In the genomic region with DNA sequence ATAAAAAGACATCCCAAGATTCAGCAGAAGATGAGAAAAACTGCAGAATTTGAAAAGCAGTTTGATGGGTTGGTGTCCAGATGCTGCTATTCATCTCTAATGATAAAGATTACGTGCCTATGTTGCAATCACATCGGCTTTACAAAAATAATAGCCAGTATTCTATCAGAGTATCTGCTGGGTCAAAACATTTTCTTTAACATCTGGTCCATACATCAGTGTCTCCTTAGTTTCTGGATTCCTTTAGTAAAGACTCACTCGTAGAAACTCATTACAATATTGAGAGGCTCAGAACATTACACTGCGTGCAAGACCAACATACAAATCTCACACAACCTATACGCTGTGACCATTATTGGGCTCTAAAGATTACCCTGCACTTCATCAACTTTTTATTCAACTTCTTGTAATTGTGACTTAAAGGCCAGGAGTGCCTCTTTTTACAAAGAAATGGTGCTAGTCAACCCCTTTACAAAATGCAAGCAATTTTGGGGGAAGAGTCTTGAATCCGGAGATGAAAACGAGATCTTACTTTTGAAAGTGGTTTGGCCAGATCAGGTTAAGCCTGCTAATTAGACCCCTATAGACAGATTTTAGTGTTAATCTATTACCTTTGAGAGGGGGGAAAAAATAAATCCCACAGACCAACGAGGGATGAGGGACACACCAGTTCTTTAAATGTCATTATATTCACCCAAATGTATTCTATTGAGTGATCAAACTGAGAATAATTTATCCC, we compare ENCODE assay signal across 1 cellular context.
TF ChIP-seq lines count a peak whose summit lies in the region.

No MANE protein-coding gene starts in this region.

TF ChIP-seq in GM23338, 12 proteins besides CTCF, POLR2A, EP300 and RAD21 (continued from another document):
- TF ChIP-seq, protein P1, sequence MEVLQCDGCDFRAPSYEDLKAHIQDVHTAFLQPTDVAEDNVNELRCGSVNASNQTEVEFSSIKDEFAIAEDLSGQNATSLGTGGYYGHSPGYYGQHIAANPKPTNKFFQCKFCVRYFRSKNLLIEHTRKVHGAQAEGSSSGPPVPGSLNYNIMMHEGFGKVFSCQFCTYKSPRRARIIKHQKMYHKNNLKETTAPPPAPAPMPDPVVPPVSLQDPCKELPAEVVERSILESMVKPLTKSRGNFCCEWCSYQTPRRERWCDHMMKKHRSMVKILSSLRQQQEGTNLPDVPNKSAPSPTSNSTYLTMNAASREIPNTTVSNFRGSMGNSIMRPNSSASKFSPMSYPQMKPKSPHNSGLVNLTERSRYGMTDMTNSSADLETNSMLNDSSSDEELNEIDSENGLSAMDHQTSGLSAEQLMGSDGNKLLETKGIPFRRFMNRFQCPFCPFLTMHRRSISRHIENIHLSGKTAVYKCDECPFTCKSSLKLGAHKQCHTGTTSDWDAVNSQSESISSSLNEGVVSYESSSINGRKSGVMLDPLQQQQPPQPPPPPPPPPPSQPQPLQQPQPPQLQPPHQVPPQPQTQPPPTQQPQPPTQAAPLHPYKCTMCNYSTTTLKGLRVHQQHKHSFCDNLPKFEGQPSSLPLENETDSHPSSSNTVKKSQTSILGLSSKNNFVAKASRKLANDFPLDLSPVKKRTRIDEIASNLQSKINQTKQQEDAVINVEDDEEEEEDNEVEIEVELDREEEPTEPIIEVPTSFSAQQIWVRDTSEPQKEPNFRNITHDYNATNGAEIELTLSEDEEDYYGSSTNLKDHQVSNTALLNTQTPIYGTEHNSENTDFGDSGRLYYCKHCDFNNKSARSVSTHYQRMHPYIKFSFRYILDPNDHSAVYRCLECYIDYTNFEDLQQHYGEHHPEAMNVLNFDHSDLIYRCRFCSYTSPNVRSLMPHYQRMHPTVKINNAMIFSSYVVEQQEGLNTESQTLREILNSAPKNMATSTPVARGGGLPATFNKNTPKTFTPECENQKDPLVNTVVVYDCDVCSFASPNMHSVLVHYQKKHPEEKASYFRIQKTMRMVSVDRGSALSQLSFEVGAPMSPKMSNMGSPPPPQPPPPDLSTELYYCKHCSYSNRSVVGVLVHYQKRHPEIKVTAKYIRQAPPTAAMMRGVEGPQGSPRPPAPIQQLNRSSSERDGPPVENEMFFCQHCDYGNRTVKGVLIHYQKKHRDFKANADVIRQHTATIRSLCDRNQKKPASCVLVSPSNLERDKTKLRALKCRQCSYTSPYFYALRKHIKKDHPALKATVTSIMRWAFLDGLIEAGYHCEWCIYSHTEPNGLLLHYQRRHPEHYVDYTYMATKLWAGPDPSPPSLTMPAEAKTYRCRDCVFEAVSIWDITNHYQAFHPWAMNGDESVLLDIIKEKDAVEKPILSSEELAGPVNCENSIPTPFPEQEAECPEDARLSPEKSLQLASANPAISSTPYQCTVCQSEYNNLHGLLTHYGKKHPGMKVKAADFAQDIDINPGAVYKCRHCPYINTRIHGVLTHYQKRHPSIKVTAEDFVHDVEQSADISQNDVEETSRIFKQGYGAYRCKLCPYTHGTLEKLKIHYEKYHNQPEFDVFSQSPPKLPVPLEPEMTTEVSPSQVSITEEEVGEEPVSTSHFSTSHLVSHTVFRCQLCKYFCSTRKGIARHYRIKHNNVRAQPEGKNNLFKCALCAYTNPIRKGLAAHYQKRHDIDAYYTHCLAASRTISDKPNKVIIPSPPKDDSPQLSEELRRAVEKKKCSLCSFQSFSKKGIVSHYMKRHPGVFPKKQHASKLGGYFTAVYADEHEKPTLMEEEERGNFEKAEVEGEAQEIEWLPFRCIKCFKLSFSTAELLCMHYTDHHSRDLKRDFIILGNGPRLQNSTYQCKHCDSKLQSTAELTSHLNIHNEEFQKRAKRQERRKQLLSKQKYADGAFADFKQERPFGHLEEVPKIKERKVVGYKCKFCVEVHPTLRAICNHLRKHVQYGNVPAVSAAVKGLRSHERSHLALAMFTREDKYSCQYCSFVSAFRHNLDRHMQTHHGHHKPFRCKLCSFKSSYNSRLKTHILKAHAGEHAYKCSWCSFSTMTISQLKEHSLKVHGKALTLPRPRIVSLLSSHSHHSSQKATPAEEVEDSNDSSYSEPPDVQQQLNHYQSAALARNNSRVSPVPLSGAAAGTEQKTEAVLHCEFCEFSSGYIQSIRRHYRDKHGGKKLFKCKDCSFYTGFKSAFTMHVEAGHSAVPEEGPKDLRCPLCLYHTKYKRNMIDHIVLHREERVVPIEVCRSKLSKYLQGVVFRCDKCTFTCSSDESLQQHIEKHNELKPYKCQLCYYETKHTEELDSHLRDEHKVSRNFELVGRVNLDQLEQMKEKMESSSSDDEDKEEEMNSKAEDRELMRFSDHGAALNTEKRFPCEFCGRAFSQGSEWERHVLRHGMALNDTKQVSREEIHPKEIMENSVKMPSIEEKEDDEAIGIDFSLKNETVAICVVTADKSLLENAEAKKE (CRISPR knock-in tag; IDR thresholded peaks at IDR 0.05), result no peak
- no peak for TF ChIP-seq ZNF331 (CRISPR knock-in tag; IDR thresholded peaks at IDR 0.05; ENCODE audit: low read depth)
TF ChIP-seq in GM23338: peak in this region for 0.
